7 cellular contexts compared by ENCODE assay signal in the genomic region with DNA sequence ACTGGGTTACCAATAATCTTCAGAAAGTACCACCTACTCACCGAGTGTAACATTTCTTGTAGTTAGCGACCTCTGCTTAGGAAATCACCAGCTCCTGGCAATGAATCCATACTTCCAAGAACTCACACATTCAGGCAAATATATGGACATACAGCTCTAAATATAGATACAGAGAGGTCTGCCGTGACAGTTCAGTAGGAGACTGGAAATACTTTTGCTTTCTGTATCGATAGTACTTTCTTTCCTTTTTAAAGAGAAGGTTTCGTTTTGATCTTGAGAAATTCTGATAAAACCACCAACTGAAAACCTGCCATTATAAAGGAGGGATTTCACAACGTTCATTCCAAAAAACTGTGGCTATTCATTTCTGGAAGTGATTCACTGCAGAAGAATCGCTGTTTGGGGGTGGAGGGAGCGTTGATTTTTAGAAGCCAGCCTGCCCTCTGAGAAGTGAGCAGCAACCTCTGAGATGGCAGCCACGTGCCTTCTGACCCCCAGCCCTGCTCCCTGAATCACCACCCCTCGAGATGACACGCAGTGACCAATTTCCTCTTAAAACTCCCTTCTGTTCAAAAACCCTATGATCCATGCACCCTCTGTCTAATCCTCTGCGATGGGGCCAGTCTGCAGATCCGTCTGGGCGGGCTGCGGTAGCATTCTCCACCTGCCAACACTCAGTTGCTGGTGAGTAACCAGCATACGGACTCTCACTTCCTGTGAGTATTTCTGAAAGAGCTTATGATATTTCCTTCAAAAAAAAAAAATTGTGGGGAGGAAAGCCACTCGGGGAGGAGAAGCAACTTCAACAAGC.
DNase-seq lines count a peak whose midpoint lies in the region; ATAC-seq and TF ChIP-seq lines count a peak whose summit lies in the region.

No MANE protein-coding gene starts in this region.

- under 1% methylated on average over 17 of the region's 17 CpGs for WGBS in thymus

- peaks cover 18% of the 10 kb centered on the region for H4K20me1 ChIP-seq in osteoblast (ENCODE audit: insufficient read depth, low read length)

- H3K4me3 ChIP-seq in osteoblast (ENCODE audit: insufficient read depth, low read length) (peak overlapping the region; percentile 77), thymus (ENCODE audit: low read length) (peak overlapping the region; percentile 88)

- no peaks in the 10 kb centered on the region for H3K27me3 ChIP-seq in osteoblast (ENCODE audit: insufficient read depth, low read length)
- H3K27me3 ChIP-seq in thymus (ENCODE audit: control insufficient read depth, insufficient read depth), result no peaks in the 10 kb centered on the region

- H3K79me2 ChIP-seq in osteoblast (ENCODE audit: insufficient read depth, low read length), result peaks cover 87% of the 10 kb centered on the region

- DNase-seq in NOMO-1 treated with DMSO at 0.1 percent for 48 hours (lab: John Stamatoyannopoulos, UW; ENCODE audit: unreplicated experiment) (peak; percentile 84), activated T-cell treated with anti-CD3 and anti-CD28 coated beads for 1 hour (ENCODE audit: low read depth) (peak; percentile 56), osteoblast (ENCODE audit: insufficient read length, low spot score, missing footprints) (no peak)

- H3K36me3 ChIP-seq in osteoblast (ENCODE audit: insufficient read depth, low read length) (peaks cover 45% of the 10 kb centered on the region), thymus (ENCODE audit: control insufficient read depth, insufficient read depth) (no peaks in the 10 kb centered on the region)

- peak overlapping the region; percentile 88 for H3K4me2 ChIP-seq in osteoblast (ENCODE audit: insufficient read depth, low read length)

- H3K4me1 ChIP-seq in osteoblast (ENCODE audit: insufficient read depth, low read length) (peaks cover 68% of the 10 kb centered on the region), thymus (ENCODE audit: control insufficient read depth, insufficient read depth, low read length) (peaks cover 5% of the 10 kb centered on the region)

- no peak overlapping the region for H2AFZ ChIP-seq in osteoblast (ENCODE audit: low read length)

- TF ChIP-seq CTCF in osteoblast (IDR thresholded peaks at IDR 0.05; ENCODE audit: extremely low read depth, low read depth, low read length), result no peak

- ATAC-seq in GM18858 (IDR thresholded peaks at IDR 0.05; ENCODE audit: unreplicated experiment), result peak; percentile 83
- ATAC-seq in HG02973 (IDR thresholded peaks at IDR 0.05; ENCODE audit: unreplicated experiment), result peak; percentile 86
- ATAC-seq in esophagus mucosa, result peak; percentile 70

- H3K9me3 ChIP-seq in osteoblast (ENCODE audit: low read depth, low read length) (no peaks in the 10 kb centered on the region), thymus (ENCODE audit: control insufficient read depth) (no peaks in the 10 kb centered on the region)

- H3K27ac ChIP-seq in osteoblast (ENCODE audit: low read depth, low read length) (peak overlapping the region; percentile 94), thymus (ENCODE audit: low read depth) (peak overlapping the region; percentile 89)
